ENCODE assay signal across 28 cellular contexts in the genomic region with DNA sequence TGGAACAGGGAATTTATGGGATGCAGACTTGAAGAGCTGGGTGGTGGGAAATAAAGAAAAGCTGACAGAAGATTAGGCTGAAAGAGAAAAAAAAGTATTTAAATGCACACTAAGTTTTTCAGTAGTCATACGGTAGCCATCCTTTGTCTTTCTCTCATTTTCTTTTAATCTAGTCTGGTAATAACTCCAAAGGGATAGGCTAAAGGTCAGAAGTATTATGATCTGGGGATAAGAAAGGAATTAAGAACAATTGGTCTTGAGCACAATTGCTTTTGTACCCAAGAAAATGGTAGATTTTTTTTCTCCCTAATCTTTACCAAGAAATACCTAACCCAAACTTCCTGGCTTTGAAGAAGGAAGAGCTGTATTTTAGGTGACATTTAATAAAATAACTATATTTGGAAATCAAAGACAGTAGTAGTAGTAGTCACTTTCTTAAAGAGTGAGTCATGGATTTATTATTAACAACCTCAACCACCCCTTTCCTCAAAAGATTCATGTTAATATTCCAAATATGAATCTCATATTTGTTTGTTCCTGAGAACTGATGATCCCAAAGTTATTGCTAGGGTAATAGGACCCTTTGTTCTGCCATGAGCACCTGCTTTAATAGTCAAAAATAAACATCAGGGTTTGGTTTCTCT.
DNase-seq lines count a peak whose midpoint lies in the region; ATAC-seq, FAIRE-seq and TF ChIP-seq lines count a peak whose summit lies in the region.
"Had no signal": no experiment of that assay in that cellular context is flagged by ENCODE, and none has a peak within 500 bp of the region (broad histone marks: within the 10 kb centered on the region; RNA-seq: fewer than 3 reads in every experiment).

No MANE protein-coding gene starts in this region.

- no peak for TF ChIP-seq CTCF in astrocyte (IDR thresholded peaks at IDR 0.05; ENCODE audit: insufficient read depth, low read depth, low read length)

- peaks cover 15% of the 10 kb centered on the region for H3K36me3 Mint-ChIP-seq in activated CD4-positive, alpha-beta T cell treated with anti-CD3 and anti-CD28 coated beads for 36 hours (ENCODE audit: low read depth)
- H3K36me3 Mint-ChIP-seq in astrocyte (ENCODE audit: low read depth, unreplicated experiment), result peaks cover 2% of the 10 kb centered on the region
- peaks cover 1% of the 10 kb centered on the region for H3K36me3 Mint-ChIP-seq in activated CD8-positive, alpha-beta memory T cell treated with anti-CD3 and anti-CD28 coated beads, Interleukin-2, amount 10 ng/mL, durations not matched to agents 7 days and 5 days

- no peak overlapping the region for H3K4me2 ChIP-seq in astrocyte (ENCODE audit: low read length)

- FAIRE-seq in astrocyte (lab: Jason Lieb, UNC), result no peak
- FAIRE-seq: G401.6, small intestine had no signal

- H3K4me1 ChIP-seq in astrocyte (ENCODE audit: insufficient read depth, low read length), result peaks cover 6% of the 10 kb centered on the region
- peaks cover 8% of the 10 kb centered on the region for H3K4me1 ChIP-seq in neuron (ENCODE audit: insufficient read depth, low read length)
- H3K4me1 ChIP-seq: BE2C had no signal

- H3K9me3 Mint-ChIP-seq in activated CD4-positive, alpha-beta T cell treated with anti-CD3 and anti-CD28 coated beads for 36 hours (ENCODE audit: low read depth), result no peaks in the 10 kb centered on the region
- H3K9me3 Mint-ChIP-seq in astrocyte (ENCODE audit: unreplicated experiment), result no peaks in the 10 kb centered on the region
- no peaks in the 10 kb centered on the region for H3K9me3 Mint-ChIP-seq in activated CD8-positive, alpha-beta memory T cell treated with anti-CD3 and anti-CD28 coated beads, Interleukin-2, amount 10 ng/mL, durations not matched to agents 7 days and 5 days (ENCODE audit: low read depth)
- H3K9me3 Mint-ChIP-seq: activated CD4-positive, alpha-beta T cell treated with anti-CD3 and anti-CD28 coated beads, Interleukin-2, amount 10 ng/mL, durations not matched to agents 7 days and 5 days; memory B cell had no signal

- POLR2A ChIA-PET in activated CD4-positive, alpha-beta T cell treated with anti-CD3 and anti-CD28 coated beads for 36 hours (lab: Charles Lee), result no interaction called here

- H3K79me2 ChIP-seq in astrocyte (ENCODE audit: insufficient read depth, low read length), result no peaks in the 10 kb centered on the region

- intact Hi-C loops in activated CD4-positive, alpha-beta T cell treated with anti-CD3 and anti-CD28 coated beads for 36 hours (cut with DNase I, micrococcal nuclease), result no loop called here

- peaks cover 12% of the 10 kb centered on the region for H3K4me1 Mint-ChIP-seq in activated CD4-positive, alpha-beta T cell treated with anti-CD3 and anti-CD28 coated beads for 36 hours
- peaks cover 23% of the 10 kb centered on the region for H3K4me1 Mint-ChIP-seq in astrocyte (ENCODE audit: low read depth, unreplicated experiment)
- peaks cover 9% of the 10 kb centered on the region for H3K4me1 Mint-ChIP-seq in activated CD8-positive, alpha-beta memory T cell treated with anti-CD3 and anti-CD28 coated beads, Interleukin-2, amount 10 ng/mL, durations not matched to agents 7 days and 5 days
- H3K4me1 Mint-ChIP-seq: memory B cell had no signal

- CTCF ChIA-PET in activated CD4-positive, alpha-beta T cell treated with anti-CD3 and anti-CD28 coated beads for 36 hours (lab: Charles Lee), result no interaction called here
- CTCF ChIA-PET in activated CD8-positive, alpha-beta memory T cell treated with anti-CD3 and anti-CD28 coated beads, Interleukin-2, amount 10 ng/mL, durations not matched to agents 7 days and 5 days (lab: Charles Lee), result no interaction called here

- no peak overlapping the region for H3K9ac ChIP-seq in astrocyte (ENCODE audit: low read length)

- H3K36me3 ChIP-seq in astrocyte (ENCODE audit: insufficient read depth, low read length), result no peaks in the 10 kb centered on the region
- H3K36me3 ChIP-seq in neuron (ENCODE audit: insufficient read depth, low read length), result no peaks in the 10 kb centered on the region
- H3K36me3 ChIP-seq: BE2C had no signal

- no peak overlapping the region for H3K4me3 Mint-ChIP-seq in activated CD4-positive, alpha-beta T cell treated with anti-CD3 and anti-CD28 coated beads for 36 hours
- H3K4me3 Mint-ChIP-seq in astrocyte (ENCODE audit: unreplicated experiment), result no peak overlapping the region
- H3K4me3 Mint-ChIP-seq in activated CD8-positive, alpha-beta memory T cell treated with anti-CD3 and anti-CD28 coated beads, Interleukin-2, amount 10 ng/mL, durations not matched to agents 7 days and 5 days, result no peak overlapping the region
- H3K4me3 Mint-ChIP-seq: activated CD4-positive, alpha-beta T cell treated with anti-CD3 and anti-CD28 coated beads, Interleukin-2, amount 10 ng/mL, durations not matched to agents 7 days and 5 days; memory B cell had no signal

- no peak for DNase-seq in activated CD4-positive, alpha-beta T cell treated with anti-CD3 and anti-CD28 coated beads for 36 hours
- no peak for DNase-seq in activated CD4-positive, alpha-beta T cell treated with anti-CD3 and anti-CD28 coated beads for 1 hour
- DNase-seq in LHCN-M2 (ENCODE audit: low read depth), result peak; percentile 18
- no peak for DNase-seq in astrocyte (ENCODE audit: low read depth)
- DNase-seq in activated CD8-positive, alpha-beta memory T cell treated with anti-CD3 and anti-CD28 coated beads, Interleukin-2, amount 10 ng/mL, durations not matched to agents 7 days and 5 days, result no peak
- no peak for DNase-seq in islet precursor cell
- DNase-seq in NCI-H2171 (lab: John Stamatoyannopoulos, UW), result no peak
- DNase-seq: activated CD4-positive, alpha-beta T cell treated with anti-CD3 and anti-CD28 coated beads, Interleukin-2, amount 10 ng/mL, durations not matched to agents 7 days and 5 days; activated CD8-positive, alpha-beta memory T cell treated with anti-CD3 and anti-CD28 coated beads, Interleukin-2, amount 50 U/mL, for 48 hours; activated gamma-delta T cell; aorta; BE2C; DMS53; GOT3; heart left ventricle; KBM-7; left cardiac atrium; NCI-H1694 treated with DMSO at 0.1 percent for 48 hours; NCI-H2171 treated with DMSO at 0.1 percent for 48 hours; NCI-H526; occipital lobe; small intestine; stimulated activated CD4-positive, alpha-beta T cell treated with anti-CD3 and anti-CD28 coated beads, Interleukin-1b, Interleukin-23, amount 100 ng/mL, for 48 hours had no signal

- ATAC-seq in activated CD4-positive, alpha-beta T cell treated with anti-CD3 and anti-CD28 coated beads for 36 hours, result no peak
- no peak for ATAC-seq in activated CD8-positive, alpha-beta memory T cell treated with anti-CD3 and anti-CD28 coated beads, Interleukin-2, amount 10 ng/mL, durations not matched to agents 7 days and 5 days
- ATAC-seq: heart left ventricle had no signal

- no peaks in the 10 kb centered on the region for H4K20me1 ChIP-seq in astrocyte (ENCODE audit: insufficient read depth, low read length)

- H3K27me3 ChIP-seq in astrocyte (ENCODE audit: insufficient read depth, low read length) (no peaks in the 10 kb centered on the region), neuron (ENCODE audit: insufficient read depth, low read length) (no peaks in the 10 kb centered on the region)
- H3K27me3 ChIP-seq: BE2C, heart left ventricle had no signal

- H2AFZ ChIP-seq in astrocyte (ENCODE audit: low read depth, low read length), result no peak overlapping the region
- H2AFZ ChIP-seq in neuron (ENCODE audit: low read depth, low read length), result peak overlapping the region; percentile 26

- H3K27me3 Mint-ChIP-seq in activated CD4-positive, alpha-beta T cell treated with anti-CD3 and anti-CD28 coated beads for 36 hours, result no peaks in the 10 kb centered on the region
- H3K27me3 Mint-ChIP-seq in astrocyte (ENCODE audit: low read depth, unreplicated experiment), result no peaks in the 10 kb centered on the region
- H3K27me3 Mint-ChIP-seq in activated CD8-positive, alpha-beta memory T cell treated with anti-CD3 and anti-CD28 coated beads, Interleukin-2, amount 10 ng/mL, durations not matched to agents 7 days and 5 days, result no peaks in the 10 kb centered on the region
- H3K27me3 Mint-ChIP-seq: activated CD4-positive, alpha-beta T cell treated with anti-CD3 and anti-CD28 coated beads, Interleukin-2, amount 10 ng/mL, durations not matched to agents 7 days and 5 days; memory B cell had no signal

- no peaks in the 10 kb centered on the region for H3K9me3 ChIP-seq in astrocyte (ENCODE audit: insufficient read depth, low read depth, low read length)
- H3K9me3 ChIP-seq in neuron (ENCODE audit: low read length), result no peaks in the 10 kb centered on the region
- H3K9me3 ChIP-seq: BE2C, heart left ventricle had no signal

- H3K4me3 ChIP-seq in astrocyte (ENCODE audit: insufficient read depth, low read depth, low read length), result no peak overlapping the region
- no peak overlapping the region for H3K4me3 ChIP-seq in neuron (ENCODE audit: low read length)
- H3K4me3 ChIP-seq: heart left ventricle had no signal

- H3K27ac Mint-ChIP-seq in activated CD4-positive, alpha-beta T cell treated with anti-CD3 and anti-CD28 coated beads for 36 hours, result peak overlapping the region; percentile 25
- H3K27ac Mint-ChIP-seq in astrocyte (ENCODE audit: unreplicated experiment), result peak overlapping the region; percentile 34
- no peak overlapping the region for H3K27ac Mint-ChIP-seq in activated CD8-positive, alpha-beta memory T cell treated with anti-CD3 and anti-CD28 coated beads, Interleukin-2, amount 10 ng/mL, durations not matched to agents 7 days and 5 days
- H3K27ac Mint-ChIP-seq: activated CD4-positive, alpha-beta T cell treated with anti-CD3 and anti-CD28 coated beads, Interleukin-2, amount 10 ng/mL, durations not matched to agents 7 days and 5 days; memory B cell had no signal

- H3K27ac ChIP-seq in astrocyte (ENCODE audit: low read depth, low read length), result no peak overlapping the region
- H3K27ac ChIP-seq: 22Rv1, heart left ventricle, VCaP had no signal
